In the genomic region with DNA sequence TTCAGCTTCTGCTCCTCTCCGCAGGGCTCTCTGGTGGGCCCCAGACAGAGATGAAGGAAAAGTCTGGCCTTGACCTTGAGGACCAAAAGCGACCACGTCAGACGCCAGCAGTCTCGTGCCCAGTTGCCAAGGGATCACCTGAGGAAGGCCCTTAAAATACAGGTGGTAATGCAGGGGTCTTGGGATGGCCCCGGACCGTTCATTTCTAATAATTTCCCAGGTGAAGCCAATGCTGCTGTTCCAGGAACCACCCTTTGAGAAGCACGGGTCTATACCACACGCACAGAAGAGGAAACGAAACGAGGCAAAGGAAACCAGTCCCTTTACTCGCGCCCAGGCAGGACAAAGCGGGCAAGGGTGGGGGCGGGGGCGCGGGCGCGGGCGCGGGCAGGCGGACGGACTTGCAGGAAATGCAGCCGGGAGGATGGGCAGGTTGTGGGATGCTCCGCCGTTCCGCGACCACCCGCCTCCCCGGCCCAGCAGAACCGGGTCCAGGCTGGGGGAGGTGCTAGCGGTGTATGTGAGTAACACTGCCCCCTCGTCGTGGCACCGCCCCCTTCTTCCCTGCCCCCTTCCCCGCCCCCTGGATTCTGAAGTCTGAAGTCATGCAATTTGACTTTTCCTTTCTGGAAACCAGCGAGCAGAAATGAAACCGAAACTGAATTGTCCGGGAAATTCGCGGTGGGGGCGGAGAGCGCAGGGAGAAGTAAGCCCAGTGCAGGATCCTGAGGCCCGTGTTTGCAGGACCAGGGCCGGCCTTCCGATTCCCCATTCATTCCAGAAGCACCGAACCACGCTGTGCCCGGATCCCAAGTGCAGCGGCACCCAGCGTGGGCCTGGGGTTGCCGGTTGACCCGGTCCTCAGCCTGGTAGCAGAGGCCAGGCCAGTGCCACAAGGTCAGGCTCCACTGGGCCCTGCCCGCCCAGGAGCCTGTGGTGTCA, we compare ENCODE assay signal across 8 cellular contexts. TPM values are rescaled to one million over a fixed set of nuclear protein-coding genes. Genes with fewer than 3 reads are reported as not detected.
DNase-seq lines count a peak whose midpoint lies in the region; ATAC-seq and TF ChIP-seq lines count a peak whose summit lies in the region.

No MANE protein-coding gene starts in this region.

- H3K4me1 ChIP-seq in OCI-LY7 (ENCODE audit: insufficient read depth, low read length, poor library complexity, severe bottlenecking) = peaks cover 34% of the 10 kb centered on the region
- H3K4me1 ChIP-seq in muscle layer of duodenum (ENCODE audit: control insufficient read depth in 1 of 2, insufficient read depth in 2 of 2, low read length in 2 of 2) = no peaks in the 10 kb centered on the region

- peak; percentile 63 for DNase-seq in AG04450 (ENCODE audit: low read depth, low spot score)
- peak; percentile 79 for DNase-seq in OCI-LY7 (ENCODE audit: low spot score)
- DNase-seq in activated T-helper 1 cell treated with anti-CD3 and anti-CD28 coated beads, Interleukin-12 subunit alpha, Interleukin-12 subunit beta, Interleukin-2, Interleukin-4 antibody, amounts not matched to agents 30 ng/mL and 10 ng/mL and 1 ng/mL, durations not matched to agents 14 hours and 24 hours and 36 hours (ENCODE audit: low spot score) = peak; percentile 35
- DNase-seq in fibroblast of gingiva (ENCODE audit: low read depth) = peak; percentile 79
- peak; percentile 55 for DNase-seq in stimulated activated naive CD4-positive, alpha-beta T cell treated with Interleukin-2 at 50 U/mL for 16 hours (lab: John Stamatoyannopoulos, UW)

- no TSS peak for BruUV-seq in OCI-LY7 (replicated peaks; lab: Mats Ljungman, UMichigan)

- CTCF ChIA-PET in AG04450 (lab: Charles Lee) (no interaction called here), OCI-LY7 (lab: Charles Lee; ENCODE audit: unreplicated experiment) (no interaction called here)

- peak overlapping the region; percentile 90 for H2AFZ ChIP-seq in OCI-LY7 (ENCODE audit: low read length)

- H3K36me3 Mint-ChIP-seq in activated T-helper 1 cell treated with anti-CD3 and anti-CD28 coated beads, Interleukin-12 subunit alpha, Interleukin-12 subunit beta, Interleukin-2, Interleukin-4 antibody, amounts not matched to agents 30 ng/mL and 10 ng/mL and 1 ng/mL, durations not matched to agents 14 hours and 24 hours and 36 hours (ENCODE audit: low read depth) = peaks cover 1% of the 10 kb centered on the region

- H3K27ac ChIP-seq in AG04450 (ENCODE audit: low read depth, low read length) = peak overlapping the region; percentile 52
- peak overlapping the region; percentile 27 for H3K27ac ChIP-seq in OCI-LY7 (ENCODE audit: low read depth, low read length, poor library complexity, severe bottlenecking)
- peak overlapping the region; percentile 86 for H3K27ac ChIP-seq in muscle layer of duodenum (ENCODE audit: low read length)

- POLR2A ChIA-PET in AG04450 (lab: Yijun Ruan, JAX) = no interaction called here
- POLR2A ChIA-PET in OCI-LY7 (lab: Charles Lee) = interaction anchor here (1.0 to 1.4 kb wide), 2 partner anchors 94 to 136 kb away, joined by 3 to 4 read pairs; no protein-coding TSS in a partner anchor

- no peak for TF ChIP-seq CTCF in AG04450 (IDR thresholded peaks at IDR 0.05; ENCODE audit: low read depth, low read length)
- no peak for TF ChIP-seq CTCF in OCI-LY7 (conservative IDR thresholded peaks at IDR 0.05; ENCODE audit: low read length)

- peaks cover 60% of the 10 kb centered on the region for H3K4me1 Mint-ChIP-seq in activated T-helper 1 cell treated with anti-CD3 and anti-CD28 coated beads, Interleukin-12 subunit alpha, Interleukin-12 subunit beta, Interleukin-2, Interleukin-4 antibody, amounts not matched to agents 30 ng/mL and 10 ng/mL and 1 ng/mL, durations not matched to agents 14 hours and 24 hours and 36 hours (ENCODE audit: low read depth)

- H3K9me3 ChIP-seq in AG04450 (ENCODE audit: control insufficient read depth, insufficient read depth, low read length) (no peaks in the 10 kb centered on the region; the same call in 1 of the 2 replicates), OCI-LY7 (ENCODE audit: low read length) (no peaks in the 10 kb centered on the region), muscle layer of duodenum (ENCODE audit: control insufficient read depth in 1 of 2, low read length in 2 of 2) (no peaks in the 10 kb centered on the region)

- H4K20me1 ChIP-seq in OCI-LY7 (ENCODE audit: insufficient read depth, low read length) = no peaks in the 10 kb centered on the region

- peaks cover 6% of the 10 kb centered on the region for H3K27me3 Mint-ChIP-seq in activated T-helper 1 cell treated with anti-CD3 and anti-CD28 coated beads, Interleukin-12 subunit alpha, Interleukin-12 subunit beta, Interleukin-2, Interleukin-4 antibody, amounts not matched to agents 30 ng/mL and 10 ng/mL and 1 ng/mL, durations not matched to agents 14 hours and 24 hours and 36 hours (ENCODE audit: insufficient read depth)

- no peaks in the 10 kb centered on the region; the same call in 1 of the 2 replicates for H3K36me3 ChIP-seq in OCI-LY7 (ENCODE audit: insufficient read depth, low read length)
- no peaks in the 10 kb centered on the region for H3K36me3 ChIP-seq in muscle layer of duodenum (ENCODE audit: control insufficient read depth in 1 of 2, insufficient read depth in 2 of 2, low read length in 2 of 2)

- H3K4me3 Mint-ChIP-seq in activated T-helper 1 cell treated with anti-CD3 and anti-CD28 coated beads, Interleukin-12 subunit alpha, Interleukin-12 subunit beta, Interleukin-2, Interleukin-4 antibody, amounts not matched to agents 30 ng/mL and 10 ng/mL and 1 ng/mL, durations not matched to agents 14 hours and 24 hours and 36 hours = peak overlapping the region; percentile 85

- peak overlapping the region; percentile 87 for H3K27ac Mint-ChIP-seq in activated T-helper 1 cell treated with anti-CD3 and anti-CD28 coated beads, Interleukin-12 subunit alpha, Interleukin-12 subunit beta, Interleukin-2, Interleukin-4 antibody, amounts not matched to agents 30 ng/mL and 10 ng/mL and 1 ng/mL, durations not matched to agents 14 hours and 24 hours and 36 hours

- H3K27me3 ChIP-seq in AG04450 (ENCODE audit: control insufficient read depth, insufficient read depth, low read length) (peaks cover 2% of the 10 kb centered on the region), muscle layer of duodenum (ENCODE audit: low read depth, low read length) (no peaks in the 10 kb centered on the region)

- H3K9me2 ChIP-seq in OCI-LY7 (ENCODE audit: insufficient read depth, low read length) = no peaks in the 10 kb centered on the region

- intact Hi-C loops in OCI-LY7 (cut with micrococcal nuclease; ENCODE audit: unreplicated experiment) = loop anchor here (10.0 kb wide), 1 partner anchor 645 kb away; no protein-coding TSS in a partner anchor
- intact Hi-C loops in activated T-helper 1 cell treated with anti-CD3 and anti-CD28 coated beads, Interleukin-12 subunit alpha, Interleukin-12 subunit beta, Interleukin-2, Interleukin-4 antibody, amounts not matched to agents 30 ng/mL and 10 ng/mL and 1 ng/mL, durations not matched to agents 14 hours and 24 hours and 36 hours (cut with micrococcal nuclease) = no loop called here

- peaks cover 12% of the 10 kb centered on the region for H3K9me3 Mint-ChIP-seq in activated T-helper 1 cell treated with anti-CD3 and anti-CD28 coated beads, Interleukin-12 subunit alpha, Interleukin-12 subunit beta, Interleukin-2, Interleukin-4 antibody, amounts not matched to agents 30 ng/mL and 10 ng/mL and 1 ng/mL, durations not matched to agents 14 hours and 24 hours and 36 hours

- H3K4me3 ChIP-seq in AG04450 (ENCODE audit: low read depth, low read length) = peak overlapping the region; percentile 81
- peak overlapping the region; percentile 70 for H3K4me3 ChIP-seq in OCI-LY7 (ENCODE audit: low read depth, low read length, poor library complexity, severe bottlenecking)
- peak overlapping the region; percentile 59 to 70 for H3K4me3 ChIP-seq in muscle layer of duodenum (ENCODE audit: low read depth in 1 of 2, low read length in 2 of 2)

- no peaks in the 10 kb centered on the region for H3K79me2 ChIP-seq in OCI-LY7 (ENCODE audit: insufficient read depth, low read depth, low read length)

- peak overlapping the region; percentile 98 for H3K4me2 ChIP-seq in OCI-LY7 (ENCODE audit: low read length)

- ATAC-seq in GM18907 (IDR thresholded peaks at IDR 0.05; ENCODE audit: unreplicated experiment) (peak; percentile 81), HG03460 (IDR thresholded peaks at IDR 0.05; ENCODE audit: unreplicated experiment) (peak; percentile 81)

RNA-seq across cellular contexts. Expression of a gene that starts 5.8 kb away (rescaled TPM):
- 1.1 and 1.3 TPM in 2 replicates for polyA plus RNA-seq in AG04450 (2011; rRNA removed)
- polyA minus RNA-seq in AG04450 (2011; rRNA and poly(A)+ RNA removed) = 1.6 and 3.7 TPM in 2 replicates
- 24.4 and 24.7 TPM in 2 replicates for total RNA-seq in OCI-LY7 (2014; rRNA removed; shearing (Covaris generic))
- 23.9 and 25.1 TPM in 2 replicates for total RNA-seq in OCI-LY7 (2022)
- total RNA-seq in activated T-helper 1 cell treated with anti-CD3 and anti-CD28 coated beads, Interleukin-12 subunit alpha, Interleukin-12 subunit beta, Interleukin-2, Interleukin-4 antibody, amounts not matched to agents 30 ng/mL and 10 ng/mL and 1 ng/mL, durations not matched to agents 14 hours and 24 hours and 36 hours = 89.4 and 92.8 TPM in 2 replicates

RNA-seq across cellular contexts. Expression of a gene that starts 58.4 kb away (rescaled TPM):
- polyA plus RNA-seq in AG04450 (2011; rRNA removed) = 0.76 and 0.82 TPM in 2 replicates
- 0.83 and 0.87 TPM in 2 replicates for polyA minus RNA-seq in AG04450 (2011; rRNA and poly(A)+ RNA removed)
- total RNA-seq in OCI-LY7 (2014; rRNA removed; shearing (Covaris generic)) = 7.3 and 10.4 TPM in 2 replicates
- total RNA-seq in OCI-LY7 (2022) = 3.5 and 4.5 TPM in 2 replicates
- 8.2 and 9.4 TPM in 2 replicates for total RNA-seq in activated T-helper 1 cell treated with anti-CD3 and anti-CD28 coated beads, Interleukin-12 subunit alpha, Interleukin-12 subunit beta, Interleukin-2, Interleukin-4 antibody, amounts not matched to agents 30 ng/mL and 10 ng/mL and 1 ng/mL, durations not matched to agents 14 hours and 24 hours and 36 hours

Comparison
In these comparisons a context has a peak if more than half of its experiments do, and no peak if none do; other contexts are left out.
1. Peak in every context shown above with its lines: DNase-seq, ATAC-seq, H3K4me3 ChIP-seq and H3K27ac ChIP-seq.
2. H3K27ac ChIP-seq: peak in every context shown above with its lines; median percentile 86 in muscle layer of duodenum; 52 in AG04450; 27 in OCI-LY7.